In the genomic region with DNA sequence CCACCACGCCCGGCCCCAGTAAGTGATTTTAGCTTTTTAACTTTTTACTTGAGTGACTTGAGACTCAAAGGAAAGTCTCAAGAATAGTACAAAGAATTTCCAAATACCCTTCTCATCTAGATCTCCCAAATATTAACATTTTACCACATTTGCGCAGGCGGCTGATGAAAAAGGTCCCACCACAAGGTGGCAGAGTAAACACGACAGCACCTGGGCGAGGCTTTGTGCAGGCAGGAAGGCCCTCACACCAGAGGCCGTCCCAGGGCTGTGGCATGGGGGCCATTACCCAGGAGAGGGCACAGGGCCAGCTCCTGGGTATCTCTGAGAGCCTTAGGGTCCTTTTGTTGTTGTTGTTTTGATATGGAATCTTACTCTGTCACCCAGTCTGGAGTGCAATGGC, we compare ENCODE assay signal across 8 cellular contexts. TPM values are rescaled to one million over a fixed set of nuclear protein-coding genes. Genes with fewer than 3 reads are reported as not detected.
DNase-seq lines count a peak whose midpoint lies in the region; ATAC-seq and TF ChIP-seq lines count a peak whose summit lies in the region.

No MANE protein-coding gene starts in this region.

- no peak overlapping the region for H2AFZ ChIP-seq in fibroblast of lung (ENCODE audit: low read length)

- POLR2A ChIA-PET in AG04449 (lab: Yijun Ruan, JAX), result interaction anchor here (0.6 kb wide), 1 partner anchor 364 kb away, joined by 3 read pairs; no protein-coding TSS in a partner anchor

- H3K79me2 ChIP-seq in fibroblast of lung (ENCODE audit: control insufficient read depth, insufficient read depth, low read length), result no peaks in the 10 kb centered on the region

- no peak for DNase-seq in AG04449 (ENCODE audit: low read depth, low spot score)
- peak; percentile 66 for DNase-seq in SK-MEL-5 (ENCODE audit: low read depth, low spot score)
- DNase-seq in fibroblast of lung (ENCODE audit: low read depth in 2 of 2), result peak; percentile 3 to 11
- DNase-seq in stimulated activated CD4-positive, alpha-beta T cell treated with anti-CD3 and anti-CD28 coated beads, Interleukin-15, amount 100 ng/mL, for 24 hours, result peak; percentile 48
- DNase-seq in mucosa of gallbladder (ENCODE audit: low spot score), result no peak

- H3K27me3 ChIP-seq in fibroblast of lung (ENCODE audit: control insufficient read depth, insufficient read depth, low read length), result no peaks in the 10 kb centered on the region

- no peak overlapping the region for H3K9ac ChIP-seq in fibroblast of lung (ENCODE audit: insufficient read depth, low read length)

- no peak overlapping the region for H3K4me3 ChIP-seq in AG04449 (ENCODE audit: low read depth, low read length)
- no peak overlapping the region for H3K4me3 ChIP-seq in fibroblast of lung (replicated peaks in 1 of 4; ENCODE audit: control extremely low read depth in 1 of 4, insufficient read depth in 1 of 4, low read depth in 3 of 4, low read length in 4 of 4)

- no peaks in the 10 kb centered on the region for H3K36me3 ChIP-seq in fibroblast of lung (ENCODE audit: control insufficient read depth, insufficient read depth, low read length)

- no peaks in the 10 kb centered on the region for H4K20me1 ChIP-seq in fibroblast of lung (ENCODE audit: control insufficient read depth, extremely low read depth, insufficient read depth, low read length)

- no peaks in the 10 kb centered on the region for H3K9me3 ChIP-seq in fibroblast of lung (ENCODE audit: control insufficient read depth, insufficient read depth, low read depth, low read length)

- in situ Hi-C loops in SK-MEL-5 (cut with HindIII; ENCODE audit: low pct_unique_long_range_greater_than_20kb, low sequenced_read_pairs), result no loop called here

- H3K4me2 ChIP-seq in fibroblast of lung (ENCODE audit: extremely low read depth, insufficient read depth, low read length), result no peak overlapping the region

- H3K27ac ChIP-seq in fibroblast of lung (ENCODE audit: insufficient read depth, low read length), result no peak overlapping the region

- CTCF ChIA-PET in AG04449 (lab: Yijun Ruan, JAX), result interaction anchor here (1.2 to 1.4 kb wide), 2 partner anchors 10 to 311 kb away, joined by 3 read pairs; no protein-coding TSS in a partner anchor

- TF ChIP-seq CTCF in AG04449 (IDR thresholded peaks at IDR 0.05; ENCODE audit: insufficient read depth, low read length, missing control alignments), result peak; percentile 17
- TF ChIP-seq CTCF in GM12872 (IDR thresholded peaks at IDR 0.05; ENCODE audit: insufficient read depth, low read depth, low read length), result 0 out of 3 replicates have a peak, but pooled peaks have one; percentile 37
- TF ChIP-seq CTCF in fibroblast of lung (conservative IDR thresholded peaks at IDR 0.05 in 1 of 2, IDR thresholded peaks at IDR 0.05 in 1 of 2; ENCODE audit: low read depth in 1 of 2, low read length in 2 of 2), result peak; percentile 18 to 40

- ATAC-seq in HG02678 (IDR thresholded peaks at IDR 0.05; ENCODE audit: unreplicated experiment) (no peak), HG03354 (IDR thresholded peaks at IDR 0.05; ENCODE audit: poor library complexity, severe bottlenecking, unreplicated experiment) (no peak)

- no peaks in the 10 kb centered on the region for H3K4me1 ChIP-seq in fibroblast of lung (ENCODE audit: control insufficient read depth, extremely low read depth, insufficient read depth, low read length)

RNA-seq across cellular contexts. Expression of a gene that starts 50.0 kb away (rescaled TPM):
- 74.5 and 86.6 TPM in 2 replicates for total RNA-seq in SK-MEL-5 (2014; rRNA removed; shearing (Covaris generic))
- 90.0 and 107 TPM in 2 replicates for polyA plus RNA-seq in SK-MEL-5 (2015; cell fraction: cytosol; rRNA removed)
- 76.0 and 91.8 TPM in 2 replicates for polyA plus RNA-seq in SK-MEL-5 (2015; cell fraction: nucleus; rRNA removed)
- 55.0 and 60.9 TPM in 2 replicates for total RNA-seq in fibroblast of lung
- 72.9 and 75.2 TPM in 2 replicates for polyA plus RNA-seq in fibroblast of lung
- 58.6 and 62.6 TPM in 2 replicates for polyA plus RNA-seq in fibroblast of lung (2012)
- polyA minus RNA-seq in fibroblast of lung (ENCODE audit: low replicate concordance), result 52.6 and 54.3 TPM in 2 replicates
- total RNA-seq in mucosa of gallbladder, result 61.4 TPM

Comparison
In these comparisons a context has a peak if more than half of its experiments do, and no peak if none do; other contexts are left out.
1. DNase-seq: peak in SK-MEL-5 (single experiment), fibroblast of lung (2 of 2) and stimulated activated CD4-positive, alpha-beta T cell treated with anti-CD3 and anti-CD28 coated beads, Interleukin-15, amount 100 ng/mL, for 24 hours (single experiment); none in AG04449 (single experiment) and mucosa of gallbladder (single experiment).
2. Peak in every context shown above with its lines, with median percentiles within 50 percentile points of each other: CTCF ChIP-seq.